ENCODE assay signal across 15 cellular contexts in the genomic region with DNA sequence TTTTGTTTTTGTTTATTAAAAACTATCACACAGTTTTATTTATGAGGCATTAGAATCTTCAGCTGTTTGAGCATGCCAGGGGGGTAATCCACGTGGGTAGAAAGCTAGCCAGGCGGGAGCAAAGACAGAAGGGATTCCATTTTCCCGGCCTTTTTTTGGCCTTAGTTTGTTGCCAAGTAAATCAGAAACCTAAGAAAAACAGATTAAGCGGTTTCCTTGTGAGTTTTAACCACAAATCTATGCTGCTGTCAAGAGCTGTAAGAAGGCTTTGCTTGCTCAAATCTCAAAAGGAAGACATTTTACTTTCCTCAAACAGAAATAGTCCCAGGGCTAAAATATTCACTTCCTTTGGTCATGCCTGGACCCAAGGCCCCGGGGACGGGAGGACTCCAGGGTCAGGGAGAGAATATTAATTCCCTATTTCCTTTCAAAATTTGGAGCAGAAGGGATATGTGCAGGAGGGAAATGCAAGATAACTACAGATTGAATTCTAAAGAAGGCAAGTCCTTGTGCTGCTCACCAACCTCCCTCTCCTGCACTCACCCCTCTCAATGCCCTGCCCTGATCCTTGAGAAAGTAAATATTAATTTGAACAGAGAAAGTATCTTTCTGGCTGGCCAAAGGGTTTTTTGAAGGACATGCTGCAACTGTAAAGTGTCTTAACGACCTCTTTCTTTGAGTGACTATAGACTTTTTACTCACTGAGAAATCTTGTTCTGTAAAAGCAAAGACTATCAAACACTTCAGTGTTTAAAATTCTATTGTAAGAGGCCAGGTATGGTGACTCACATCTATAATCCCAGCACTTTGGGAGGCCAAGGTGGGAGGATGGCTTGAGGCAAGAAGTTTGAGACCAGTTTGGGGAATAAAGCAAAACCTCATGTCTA.
DNase-seq lines count a peak whose midpoint lies in the region; ATAC-seq and TF ChIP-seq lines count a peak whose summit lies in the region.
"Had no signal": no experiment of that assay in that cellular context is flagged by ENCODE, and none has a peak within 500 bp of the region (broad histone marks: within the 10 kb centered on the region; RNA-seq: fewer than 3 reads in every experiment).

No MANE protein-coding gene starts in this region.

- H3K27me3 Mint-ChIP-seq in neural crest cell (ENCODE audit: low read depth): peaks cover 11% of the 10 kb centered on the region

- no peaks in the 10 kb centered on the region for H3K9me3 Mint-ChIP-seq in neural crest cell
- H3K9me3 Mint-ChIP-seq: effector memory CD8-positive, alpha-beta T cell had no signal

- H3K27ac ChIP-seq in adipose tissue (ENCODE audit: low read depth, low read length): peak overlapping the region; percentile 6
- H3K27ac ChIP-seq in temporal lobe (ENCODE audit: low read depth, low read length): peak overlapping the region; percentile 18
- H3K27ac ChIP-seq: GM23248 had no signal

- no peak for TF ChIP-seq CTCF in neural crest cell (conservative IDR thresholded peaks at IDR 0.05)

- H3K4me1 Mint-ChIP-seq in neural crest cell: peaks cover 12% of the 10 kb centered on the region

- ATAC-seq in HG02870 (IDR thresholded peaks at IDR 0.05; ENCODE audit: unreplicated experiment) (no peak), GM19351 (IDR thresholded peaks at IDR 0.05; ENCODE audit: unreplicated experiment) (no peak)
- ATAC-seq: effector memory CD8-positive, alpha-beta T cell had no signal

- peak; percentile 20 for DNase-seq in foreskin melanocyte
- DNase-seq in neural crest cell (ENCODE audit: low read depth, low spot score): no peak
- no peak for DNase-seq in SHP77 treated with DMSO at 0.1 percent for 48 hours (lab: John Stamatoyannopoulos, UW)
- DNase-seq: activated CD4-positive, alpha-beta T cell treated with anti-CD3 and anti-CD28 coated beads, Interleukin-2, amount 50 U/mL, for 1 hour; activated naive CD4-positive, alpha-beta T cell treated with anti-CD3 and anti-CD28 coated beads, Interleukin-2, amount 50 U/mL, for 16 hours; activated T-cell treated with anti-CD3 and anti-CD28 coated beads for 4 hours; effector memory CD8-positive, alpha-beta T cell; GM23248; NCI-H1105; NCI-H2171; stimulated activated naive CD8-positive, alpha-beta T cell treated with anti-CD3 and anti-CD28 coated beads, Interleukin-15, Interleukin-2, amounts not matched to agents 100 U/mL and 50 U/mL, for 24 hours had no signal

- no peak overlapping the region for H3K4me3 Mint-ChIP-seq in neural crest cell
- H3K4me3 Mint-ChIP-seq: effector memory CD8-positive, alpha-beta T cell had no signal

- no peaks in the 10 kb centered on the region for H3K36me3 Mint-ChIP-seq in neural crest cell (ENCODE audit: low read depth)

- peak overlapping the region; percentile 32 for H3K27ac Mint-ChIP-seq in neural crest cell (ENCODE audit: unreplicated experiment)
- H3K27ac Mint-ChIP-seq: effector memory CD8-positive, alpha-beta T cell had no signal

- WGBS in adipose tissue, 3 donors: 32 to 43% (median 42%) methylated on average over 7 of the region's 7 CpGs
